ENCODE assay signal across 1 cellular context in the genomic region with DNA sequence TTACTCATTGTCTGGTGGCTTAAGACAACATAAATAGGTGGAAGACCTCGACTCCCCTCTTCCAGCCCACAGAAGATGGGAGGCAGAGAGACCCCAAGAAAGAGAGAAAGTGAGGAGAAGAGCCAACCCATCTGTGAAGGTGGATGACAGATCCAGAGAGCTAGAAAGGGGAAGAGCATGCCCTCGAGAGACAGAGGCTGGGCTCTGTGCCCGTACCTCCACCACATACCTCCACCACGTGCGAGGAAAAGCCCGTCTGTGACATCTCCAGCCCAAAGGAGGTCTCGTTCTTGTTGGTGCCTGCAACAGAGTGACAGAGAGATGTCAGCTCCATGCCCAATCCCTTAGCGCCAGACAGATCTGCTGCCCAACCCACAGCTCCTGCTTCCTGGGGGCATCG.
TF ChIP-seq lines count a peak whose summit lies in the region.

No MANE protein-coding gene starts in this region.

TF ChIP-seq in IMR-90, 13 proteins besides CTCF, POLR2A, EP300 and RAD21:
- no peak for TF ChIP-seq FOS (IDR thresholded peaks at IDR 0.05; ENCODE audit: low read depth, low read length)
- no peak for TF ChIP-seq MAZ (IDR thresholded peaks at IDR 0.05; ENCODE audit: borderline replicate concordance, low read depth, low read length)
- TF ChIP-seq NFE2L2 (IDR thresholded peaks at IDR 0.05; ENCODE audit: low read depth, low read length): no peak
- no peak for TF ChIP-seq BHLHE40 (IDR thresholded peaks at IDR 0.05; ENCODE audit: low read depth, low read length)
- TF ChIP-seq CEBPB (IDR thresholded peaks at IDR 0.05; ENCODE audit: low read depth, low read length): no peak
- TF ChIP-seq RCOR1 (IDR thresholded peaks at IDR 0.05; ENCODE audit: insufficient replicate concordance, low read length): no peak
- no peak for TF ChIP-seq MXI1 (IDR thresholded peaks at IDR 0.05; ENCODE audit: borderline replicate concordance, low read depth, low read length)
- TF ChIP-seq, protein P1, sequence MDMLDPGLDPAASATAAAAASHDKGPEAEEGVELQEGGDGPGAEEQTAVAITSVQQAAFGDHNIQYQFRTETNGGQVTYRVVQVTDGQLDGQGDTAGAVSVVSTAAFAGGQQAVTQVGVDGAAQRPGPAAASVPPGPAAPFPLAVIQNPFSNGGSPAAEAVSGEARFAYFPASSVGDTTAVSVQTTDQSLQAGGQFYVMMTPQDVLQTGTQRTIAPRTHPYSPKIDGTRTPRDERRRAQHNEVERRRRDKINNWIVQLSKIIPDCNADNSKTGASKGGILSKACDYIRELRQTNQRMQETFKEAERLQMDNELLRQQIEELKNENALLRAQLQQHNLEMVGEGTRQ (IDR thresholded peaks at IDR 0.05; ENCODE audit: low read depth, low read length): no peak
- no peak for TF ChIP-seq SMC3 (IDR thresholded peaks at IDR 0.05; ENCODE audit: low read depth, low read length)
- TF ChIP-seq RFX5 (IDR thresholded peaks at IDR 0.05; ENCODE audit: low read depth, low read length): no peak
- no peak for TF ChIP-seq CHD1 (IDR thresholded peaks at IDR 0.05; ENCODE audit: low read depth, low read length)
